In genomic region chr10:123134058-123134914, GRCh38 we compare ENCODE assay signal across 13 cellular contexts. TPM values are rescaled to one million over a fixed set of nuclear protein-coding genes. Genes with fewer than 3 reads are reported as not detected.
DNase-seq lines count a peak whose midpoint lies in the region; ATAC-seq and TF ChIP-seq lines count a peak whose summit lies in the region.
"Had no signal": no experiment of that assay in that cellular context is flagged by ENCODE, and none has a peak within 500 bp of the region (broad histone marks: within the 10 kb centered on the region; RNA-seq: fewer than 3 reads in every experiment).

No MANE protein-coding gene starts in this region.

- POLR2A ChIA-PET in activated CD8-positive, alpha-beta T cell treated with anti-CD3 and anti-CD28 coated beads for 36 hours (lab: Charles Lee) = interaction anchor here (1.2 to 2.4 kb wide), 3 partner anchors 12 to 16 kb away, joined by 3 to 9 read pairs (median 4); partner anchors contain the start of gene HMX2

- intact Hi-C loops in activated naive CD4-positive, alpha-beta T cell treated with anti-CD3 and anti-CD28 coated beads for 36 hours (cut with micrococcal nuclease) = loop anchor here (5.0 kb wide), 2 partner anchors 487 to 567 kb away; no protein-coding TSS in a partner anchor
- intact Hi-C loops in activated CD8-positive, alpha-beta T cell treated with anti-CD3 and anti-CD28 coated beads for 36 hours (cut with micrococcal nuclease) = loop anchor here (2.0 to 5.0 kb wide), 2 partner anchors 17 to 243 kb away; no protein-coding TSS in a partner anchor

- H3K27ac ChIP-seq in substantia nigra (ENCODE audit: low read depth, low read length, poor library complexity, severe bottlenecking) = no peak overlapping the region
- H3K27ac ChIP-seq: pancreas, SK-N-MC had no signal

- peak overlapping the region; percentile 52 for H3K4me3 Mint-ChIP-seq in activated naive CD4-positive, alpha-beta T cell treated with anti-CD3 and anti-CD28 coated beads for 36 hours
- peak overlapping the region; percentile 55 for H3K4me3 Mint-ChIP-seq in activated CD8-positive, alpha-beta T cell treated with anti-CD3 and anti-CD28 coated beads for 36 hours
- peak overlapping the region; percentile 30 to 69 (median 63) for H3K4me3 Mint-ChIP-seq in immature natural killer cell
- peak overlapping the region; percentile 48 to 58 for H3K4me3 Mint-ChIP-seq in stimulated activated naive B cell treated with anti-CD40 and anti-IgM and Interleukin-4, amounts not matched to agents 10 μg/mL and 1 μg/mL and 100 μg/mL, for 72 hours
- H3K4me3 Mint-ChIP-seq: dendritic cell treated with granulocyte-macrophage colony-stimulating factor and Interleukin-4, amounts not matched to agents 40 ng/mL and 50 ng/mL, for 4 days had no signal

- no peak for DNase-seq in activated naive CD4-positive, alpha-beta T cell treated with anti-CD3 and anti-CD28 coated beads for 36 hours
- no peak for DNase-seq in activated naive CD4-positive, alpha-beta T cell treated with anti-CD3 and anti-CD28 coated beads, Interleukin-2, amount 50 U/mL, for 16 hours
- no peak for DNase-seq in activated CD8-positive, alpha-beta T cell treated with anti-CD3 and anti-CD28 coated beads for 36 hours
- DNase-seq in immature natural killer cell (no peak), substantia nigra (lab: John Stamatoyannopoulos, UW) (no peak), NCI-H2081 (lab: John Stamatoyannopoulos, UW) (no peak)
- DNase-seq in stimulated activated naive B cell treated with anti-CD40 and anti-IgM and Interleukin-4, amounts not matched to agents 10 μg/mL and 1 μg/mL and 100 μg/mL, for 72 hours = no peak
- DNase-seq: C1 segment of cervical spinal cord, NCI-H187 treated with DMSO at 0.1 percent for 48 hours had no signal

- TF ChIP-seq CTCF in activated CD8-positive, alpha-beta T cell treated with anti-CD3 and anti-CD28 coated beads for 36 hours (IDR thresholded peaks at IDR 0.05) = no peak

- no peaks in the 10 kb centered on the region for H3K36me3 Mint-ChIP-seq in activated naive CD4-positive, alpha-beta T cell treated with anti-CD3 and anti-CD28 coated beads for 36 hours (ENCODE audit: low read depth)
- H3K36me3 Mint-ChIP-seq in activated CD8-positive, alpha-beta T cell treated with anti-CD3 and anti-CD28 coated beads for 36 hours (ENCODE audit: low read depth) = no peaks in the 10 kb centered on the region
- peaks cover 0 to 3% (median 0%) of the 10 kb centered on the region in 3 donors for H3K36me3 Mint-ChIP-seq in immature natural killer cell
- H3K36me3 Mint-ChIP-seq in stimulated activated naive B cell treated with anti-CD40 and anti-IgM and Interleukin-4, amounts not matched to agents 10 μg/mL and 1 μg/mL and 100 μg/mL, for 72 hours = peaks cover 4 to 6% of the 10 kb centered on the region in 2 donors

- no peak for ATAC-seq in activated CD8-positive, alpha-beta T cell treated with anti-CD3 and anti-CD28 coated beads for 36 hours
- no peak for ATAC-seq in stimulated activated naive B cell treated with anti-CD40 and anti-IgM and Interleukin-4, amounts not matched to agents 10 μg/mL and 1 μg/mL and 100 μg/mL, for 72 hours (replicated peaks)
- ATAC-seq in HG03439 (IDR thresholded peaks at IDR 0.05; ENCODE audit: unreplicated experiment) = no peak

- no peak overlapping the region for H3K27ac Mint-ChIP-seq in activated naive CD4-positive, alpha-beta T cell treated with anti-CD3 and anti-CD28 coated beads for 36 hours
- H3K27ac Mint-ChIP-seq in activated CD8-positive, alpha-beta T cell treated with anti-CD3 and anti-CD28 coated beads for 36 hours = peak overlapping the region; percentile 50
- H3K27ac Mint-ChIP-seq in immature natural killer cell = no peak overlapping the region
- H3K27ac Mint-ChIP-seq in stimulated activated naive B cell treated with anti-CD40 and anti-IgM and Interleukin-4, amounts not matched to agents 10 μg/mL and 1 μg/mL and 100 μg/mL, for 72 hours = peak overlapping the region; percentile 65
- H3K27ac Mint-ChIP-seq: dendritic cell treated with granulocyte-macrophage colony-stimulating factor and Interleukin-4, amounts not matched to agents 40 ng/mL and 50 ng/mL, for 4 days had no signal

- peaks cover 75% of the 10 kb centered on the region for H3K27me3 Mint-ChIP-seq in activated naive CD4-positive, alpha-beta T cell treated with anti-CD3 and anti-CD28 coated beads for 36 hours (ENCODE audit: low read depth)
- peaks cover 73% of the 10 kb centered on the region for H3K27me3 Mint-ChIP-seq in activated CD8-positive, alpha-beta T cell treated with anti-CD3 and anti-CD28 coated beads for 36 hours
- H3K27me3 Mint-ChIP-seq in immature natural killer cell (ENCODE audit: low read depth in 3 of 3) = peaks cover 34 to 68% (median 47%) of the 10 kb centered on the region in 3 donors
- peaks cover 74 to 79% of the 10 kb centered on the region in 2 donors for H3K27me3 Mint-ChIP-seq in stimulated activated naive B cell treated with anti-CD40 and anti-IgM and Interleukin-4, amounts not matched to agents 10 μg/mL and 1 μg/mL and 100 μg/mL, for 72 hours

- peaks cover 29% of the 10 kb centered on the region for H3K4me1 Mint-ChIP-seq in activated naive CD4-positive, alpha-beta T cell treated with anti-CD3 and anti-CD28 coated beads for 36 hours (ENCODE audit: low read depth)
- peaks cover 30% of the 10 kb centered on the region for H3K4me1 Mint-ChIP-seq in activated CD8-positive, alpha-beta T cell treated with anti-CD3 and anti-CD28 coated beads for 36 hours (ENCODE audit: low read depth)
- peaks cover 30 to 32% of the 10 kb centered on the region in 2 donors for H3K4me1 Mint-ChIP-seq in immature natural killer cell
- peaks cover 16 to 39% of the 10 kb centered on the region in 2 donors for H3K4me1 Mint-ChIP-seq in stimulated activated naive B cell treated with anti-CD40 and anti-IgM and Interleukin-4, amounts not matched to agents 10 μg/mL and 1 μg/mL and 100 μg/mL, for 72 hours

- no peaks in the 10 kb centered on the region for H3K9me3 Mint-ChIP-seq in activated naive CD4-positive, alpha-beta T cell treated with anti-CD3 and anti-CD28 coated beads for 36 hours
- H3K9me3 Mint-ChIP-seq in activated CD8-positive, alpha-beta T cell treated with anti-CD3 and anti-CD28 coated beads for 36 hours = no peaks in the 10 kb centered on the region
- peaks cover 0 to 5% (median 0%) of the 10 kb centered on the region in 6 donors for H3K9me3 Mint-ChIP-seq in immature natural killer cell
- H3K9me3 Mint-ChIP-seq in stimulated activated naive B cell treated with anti-CD40 and anti-IgM and Interleukin-4, amounts not matched to agents 10 μg/mL and 1 μg/mL and 100 μg/mL, for 72 hours = peaks cover 0 to 3% of the 10 kb centered on the region in 2 donors
- H3K9me3 Mint-ChIP-seq: dendritic cell treated with granulocyte-macrophage colony-stimulating factor and Interleukin-4, amounts not matched to agents 40 ng/mL and 50 ng/mL, for 4 days had no signal

- CTCF ChIA-PET in activated naive CD4-positive, alpha-beta T cell treated with anti-CD3 and anti-CD28 coated beads for 36 hours (lab: Charles Lee) = interaction anchor here (0.8 to 2.3 kb wide), 7 partner anchors 11 to 430 kb away, joined by 3 to 18 read pairs (median 5); no protein-coding TSS in a partner anchor
- CTCF ChIA-PET in activated CD8-positive, alpha-beta T cell treated with anti-CD3 and anti-CD28 coated beads for 36 hours (lab: Charles Lee) = interaction anchor here (0.6 to 2.4 kb wide), 21 partner anchors 10 to 426 kb away, joined by 3 to 16 read pairs (median 5); partner anchors contain the start of genes BUB3 and HMX2

RNA-seq across cellular contexts. Expression of gene HMX3, which starts 1.5 kb away (rescaled TPM):
- total RNA-seq in activated naive CD4-positive, alpha-beta T cell treated with anti-CD3 and anti-CD28 coated beads for 36 hours = under 1 TPM in 1 of 2 experiments, not detected in 1; 0.32 TPM
- total RNA-seq in activated CD8-positive, alpha-beta T cell treated with anti-CD3 and anti-CD28 coated beads for 36 hours = under 1 TPM; 0.45 to 0.69 TPM
- not detected for polyA plus RNA-seq in immature natural killer cell

RNA-seq across cellular contexts. Expression of gene HMX2, which starts 13.7 kb away (rescaled TPM):
- total RNA-seq in activated naive CD4-positive, alpha-beta T cell treated with anti-CD3 and anti-CD28 coated beads for 36 hours = under 1 TPM; 0.62 to 0.99 TPM
- under 1 TPM; 0.43 to 0.90 TPM for total RNA-seq in activated CD8-positive, alpha-beta T cell treated with anti-CD3 and anti-CD28 coated beads for 36 hours
- polyA plus RNA-seq in immature natural killer cell = not detected

RNA-seq across cellular contexts. Expression of gene BUB3, which starts 19.9 kb away (rescaled TPM):
- total RNA-seq in activated naive CD4-positive, alpha-beta T cell treated with anti-CD3 and anti-CD28 coated beads for 36 hours = 100 to 1,000 TPM; 293 to 307 TPM
- 100 to 1,000 TPM; 256 to 273 TPM for total RNA-seq in activated CD8-positive, alpha-beta T cell treated with anti-CD3 and anti-CD28 coated beads for 36 hours
- polyA plus RNA-seq in immature natural killer cell = 100 to 1,000 TPM; 203 to 348 (median 203) TPM

Comparison
In these comparisons a context has a peak if more than half of its experiments do, and no peak if none do; other contexts are left out.
1. H3K27ac Mint-ChIP-seq: peak in activated CD8-positive, alpha-beta T cell treated with anti-CD3 and anti-CD28 coated beads for 36 hours (single experiment) and stimulated activated naive B cell treated with anti-CD40 and anti-IgM and Interleukin-4, amounts not matched to agents 10 μg/mL and 1 μg/mL and 100 μg/mL, for 72 hours (single experiment); none in activated naive CD4-positive, alpha-beta T cell treated with anti-CD3 and anti-CD28 coated beads for 36 hours (single experiment) and immature natural killer cell (0 of 6).
2. Peak in every context shown above with its lines, with median percentiles within 50 percentile points of each other: H3K4me3 Mint-ChIP-seq.